ENCODE assay signal across 21 cellular contexts in genomic region chr12:24078318-24078765, GRCh38.
DNase-seq lines count a peak whose midpoint lies in the region; FAIRE-seq and TF ChIP-seq lines count a peak whose summit lies in the region.
"Had no signal": no experiment of that assay in that cellular context is flagged by ENCODE, and none has a peak within 500 bp of the region (broad histone marks: within the 10 kb centered on the region; RNA-seq: fewer than 3 reads in every experiment).

No MANE protein-coding gene starts in this region.

- no peak for TF ChIP-seq RAD21 in H1 (IDR thresholded peaks at IDR 0.05 in 1 of 2, conservative IDR thresholded peaks at IDR 0.05 in 1 of 2; ENCODE audit: low read depth in 2 of 2, low read length in 2 of 2)

- no peak overlapping the region for H2BK20ac ChIP-seq in H1 (ENCODE audit: low read length)

- no peaks in the 10 kb centered on the region for H3K9me2 ChIP-seq in OCI-LY7 (ENCODE audit: insufficient read depth, low read length)

- H3K9ac ChIP-seq in H1 (replicated peaks in 1 of 4; ENCODE audit: extremely low read depth in 1 of 4, low read depth in 3 of 4, low read length in 3 of 4) (no peak overlapping the region), trophoblast cell (ENCODE audit: low read length) (no peak overlapping the region)

- DNase-seq in DMS153 (lab: John Stamatoyannopoulos, UW) (peak; percentile 17), DMS153 treated with DMSO at 0.1 percent for 48 hours (lab: John Stamatoyannopoulos, UW; ENCODE audit: unreplicated experiment) (no peak), NCI-H69 (lab: John Stamatoyannopoulos, UW) (peak; percentile 69), H1 (ENCODE audit: low read depth in 1 of 2, low spot score in 2 of 2) (no peak), trophoblast cell (no peak), OCI-LY7 (ENCODE audit: low spot score) (no peak), WERI-Rb-1 (no peak)
- DNase-seq in stimulated activated CD8-positive, alpha-beta memory T cell treated with anti-CD3 and anti-CD28 coated beads, Interleukin-4, amount 100 ng/mL, for 48 hours, result no peak
- DNase-seq: activated CD4-positive, alpha-beta T cell treated with anti-CD3 and anti-CD28 coated beads for 36 hours; activated CD8-positive, alpha-beta memory T cell treated with anti-CD3 and anti-CD28 coated beads, Interleukin-2, amount 10 ng/mL, durations not matched to agents 7 days and 5 days; BE2C; effector CD8-positive, alpha-beta T cell; heart left ventricle; natural killer cell; NCI-H1436; posterior cingulate gyrus; small intestine had no signal

- no peak for TF ChIP-seq EP300 in H1 (IDR thresholded peaks at IDR 0.05; ENCODE audit: borderline replicate concordance in 1 of 2, low read depth in 2 of 2, low read length in 2 of 2)

- H3K18ac ChIP-seq in H1 (ENCODE audit: extremely low read depth, low read length) (no peak overlapping the region), trophoblast cell (ENCODE audit: low read length) (no peak overlapping the region)

- no peaks in the 10 kb centered on the region for H3K27me3 ChIP-seq in H1 (replicated peaks in 1 of 4; ENCODE audit: control insufficient read depth in 3 of 4, extremely low read depth in 1 of 4, insufficient read depth in 3 of 4, low read length in 3 of 4)
- no peaks in the 10 kb centered on the region for H3K27me3 ChIP-seq in trophoblast cell (ENCODE audit: insufficient read depth, low read length)
- H3K27me3 ChIP-seq in WERI-Rb-1 (ENCODE audit: insufficient read depth, low read depth, severe bottlenecking), result no peaks in the 10 kb centered on the region
- H3K27me3 ChIP-seq: BE2C, heart left ventricle, suprapubic skin had no signal

- 100% methylated on average over 1 of the region's 1 CpG; no CpG with 5 or more reads in 1 of the 2 experiments for WGBS in H1 (ENCODE audit: extremely low coverage in 1 of 2, insufficient coverage in 1 of 2, insufficient read length in 1 of 2, insufficient replicate concordance in 2 of 2, low coverage in 1 of 2, low lambda C conversion rate in 2 of 2, missing lambda C conversion rate in 1 of 2), 2 experiments
- WGBS in trophoblast cell (ENCODE audit: extremely low coverage, insufficient coverage, insufficient read length), result no CpG with 5 or more reads among the region's 1 CpG

- no peak for TF ChIP-seq CTCF in H1 (IDR thresholded peaks at IDR 0.05; ENCODE audit: control extremely low read depth in 1 of 3, insufficient read depth in 1 of 3, low read depth in 1 of 3, low read length in 3 of 3)
- no peak for TF ChIP-seq CTCF in OCI-LY7 (conservative IDR thresholded peaks at IDR 0.05; ENCODE audit: low read length)
- TF ChIP-seq CTCF in WERI-Rb-1 (IDR thresholded peaks at IDR 0.05; ENCODE audit: low read depth, low read length), result no peak

- no peak overlapping the region for H2BK12ac ChIP-seq in H1 (ENCODE audit: low read depth, low read length)
- no peak overlapping the region for H2BK12ac ChIP-seq in trophoblast cell (ENCODE audit: low read length)

- peak; percentile 24 for FAIRE-seq in H1 (lab: Jason Lieb, UNC)
- FAIRE-seq: HTR-8/SVneo, small intestine had no signal

- H3K4ac ChIP-seq in H1 (replicated peaks; ENCODE audit: insufficient read length, low read depth, low read length), result no peak overlapping the region
- H3K4ac ChIP-seq in trophoblast cell (ENCODE audit: low read depth, low read length), result no peak overlapping the region

- no peak overlapping the region for H3K56ac ChIP-seq in H1 (replicated peaks; ENCODE audit: insufficient read length, low read depth, low read length)

- H3K79me2 ChIP-seq in H1 (ENCODE audit: control insufficient read depth in 1 of 2, insufficient read depth in 2 of 2, low read length in 2 of 2) (no peaks in the 10 kb centered on the region), trophoblast cell (ENCODE audit: control insufficient read depth, insufficient read depth, low read length, poor library complexity) (no peaks in the 10 kb centered on the region), OCI-LY7 (ENCODE audit: insufficient read depth, low read depth, low read length) (no peaks in the 10 kb centered on the region)

- BruUV-seq in OCI-LY7 (replicated peaks; lab: Mats Ljungman, UMichigan), result no TSS peak

- H3K14ac ChIP-seq in H1 (ENCODE audit: insufficient read length) (no peak overlapping the region), trophoblast cell (ENCODE audit: low read length) (no peak overlapping the region)

- H3K23ac ChIP-seq in H1 (ENCODE audit: insufficient read length), result no peak overlapping the region
- H3K23ac ChIP-seq in trophoblast cell (ENCODE audit: low read length), result no peak overlapping the region

- peaks cover 0 to 2% (median 0%) of the 10 kb centered on the region in 4 experiments; a peak in 1 of 7 replicates for H3K4me1 ChIP-seq in H1 (replicated peaks in 1 of 4; ENCODE audit: control insufficient read depth in 3 of 4, insufficient read depth in 4 of 4, low read length in 3 of 4)
- H3K4me1 ChIP-seq in trophoblast cell (ENCODE audit: control insufficient read depth in 1 of 2, insufficient read depth in 2 of 2, low read length in 2 of 2), result no peaks in the 10 kb centered on the region
- H3K4me1 ChIP-seq in OCI-LY7 (ENCODE audit: insufficient read depth, low read length, poor library complexity, severe bottlenecking), result no peaks in the 10 kb centered on the region
- H3K4me1 ChIP-seq: BE2C, heart left ventricle, suprapubic skin had no signal

- H2BK5ac ChIP-seq in H1 (ENCODE audit: low read depth, low read length), result no peak overlapping the region
- no peak overlapping the region for H2BK5ac ChIP-seq in trophoblast cell (ENCODE audit: low read depth, low read length, poor library complexity)

- H4K12ac ChIP-seq in trophoblast cell (ENCODE audit: low read depth, low read length), result no peak overlapping the region

- no peak for TF ChIP-seq POLR2A in H1 (IDR thresholded peaks at IDR 0.05; ENCODE audit: control extremely low read depth in 1 of 2, low read depth in 2 of 2, low read length in 2 of 2)

- H2AK5ac ChIP-seq in H1 (ENCODE audit: low read depth, low read length) (no peak overlapping the region), trophoblast cell (ENCODE audit: low read length) (no peak overlapping the region)

- H2BK120ac ChIP-seq in H1 (replicated peaks; ENCODE audit: low read depth, low read length), result no peak overlapping the region
- H2BK120ac ChIP-seq in trophoblast cell (ENCODE audit: insufficient read depth, low read length, poor library complexity), result no peak overlapping the region

- POLR2A ChIA-PET in H1 (lab: Charles Lee; ENCODE audit: partially characterized antibody), result no interaction called here
- POLR2A ChIA-PET in OCI-LY7 (lab: Charles Lee), result no interaction called here

- H3K23me2 ChIP-seq in H1 (ENCODE audit: low read depth, low read length), result no peaks in the 10 kb centered on the region

- no peak overlapping the region for H3K27ac ChIP-seq in H1 (ENCODE audit: low read depth, low read length)
- H3K27ac ChIP-seq in trophoblast cell (ENCODE audit: low read depth, low read length), result no peak overlapping the region
- H3K27ac ChIP-seq in OCI-LY7 (ENCODE audit: low read depth, low read length, poor library complexity, severe bottlenecking), result no peak overlapping the region
- no peak overlapping the region for H3K27ac ChIP-seq in WERI-Rb-1
- H3K27ac ChIP-seq: 22Rv1, heart left ventricle, SK-N-MC, suprapubic skin had no signal

- H4K91ac ChIP-seq in H1 (replicated peaks; ENCODE audit: insufficient read length, low read length) (no peak overlapping the region), trophoblast cell (ENCODE audit: low read depth, low read length) (no peak overlapping the region)

- H4K5ac ChIP-seq in H1 (ENCODE audit: insufficient read length, low read depth, low read length), result no peak overlapping the region

- intact Hi-C loops in OCI-LY7 (cut with micrococcal nuclease; ENCODE audit: unreplicated experiment), result no loop called here

- H3K9me3 ChIP-seq in H1 (ENCODE audit: insufficient read depth in 2 of 2, low read depth in 1 of 2, low read length in 1 of 2) (no peaks in the 10 kb centered on the region), trophoblast cell (ENCODE audit: insufficient read depth, low read depth, low read length) (no peaks in the 10 kb centered on the region), OCI-LY7 (ENCODE audit: low read length) (no peaks in the 10 kb centered on the region), WERI-Rb-1 (ENCODE audit: severe bottlenecking) (no peaks in the 10 kb centered on the region)
- H3K9me3 ChIP-seq: BE2C, heart left ventricle, suprapubic skin had no signal

- no peak overlapping the region for H2BK15ac ChIP-seq in H1 (ENCODE audit: low read length)

- no peak overlapping the region for H4K8ac ChIP-seq in H1 (ENCODE audit: extremely low read depth, insufficient read depth, low read length)
- no peak overlapping the region for H4K8ac ChIP-seq in trophoblast cell (ENCODE audit: low read depth, low read length)

- H4K20me1 ChIP-seq in H1 (replicated peaks in 1 of 2; ENCODE audit: control insufficient read depth in 1 of 2, insufficient read depth in 2 of 2, low read length in 2 of 2) (no peaks in the 10 kb centered on the region), OCI-LY7 (ENCODE audit: insufficient read depth, low read length) (no peaks in the 10 kb centered on the region)

- CTCF ChIA-PET in H1 (lab: Charles Lee; ENCODE audit: partially characterized antibody) (interaction anchor here (0.8 kb wide), 1 partner anchor 700 kb away, joined by 3 read pairs; no protein-coding TSS in a partner anchor), OCI-LY7 (lab: Charles Lee; ENCODE audit: unreplicated experiment) (no interaction called here)

- H3K4me3 ChIP-seq in H1 (ENCODE audit: extremely low read depth in 1 of 4, insufficient read depth in 2 of 4, low read depth in 3 of 4, low read length in 4 of 4) (no peak overlapping the region), trophoblast cell (ENCODE audit: low read depth, low read length) (no peak overlapping the region), OCI-LY7 (ENCODE audit: low read depth, low read length, poor library complexity, severe bottlenecking) (no peak overlapping the region), WERI-Rb-1 (ENCODE audit: low read depth, low read length) (no peak overlapping the region)
- H3K4me3 ChIP-seq: heart left ventricle, SK-N-MC, suprapubic skin had no signal

- H3K36me3 ChIP-seq in H1 (ENCODE audit: control insufficient read depth in 2 of 4, insufficient read depth in 4 of 4, low read length in 3 of 4), result no peaks in the 10 kb centered on the region
- no peaks in the 10 kb centered on the region for H3K36me3 ChIP-seq in trophoblast cell (ENCODE audit: control insufficient read depth in 1 of 2, insufficient read depth in 2 of 2, low read length in 2 of 2)
- H3K36me3 ChIP-seq in OCI-LY7 (ENCODE audit: insufficient read depth, low read length), result no peaks in the 10 kb centered on the region
- no peaks in the 10 kb centered on the region for H3K36me3 ChIP-seq in WERI-Rb-1
- H3K36me3 ChIP-seq: BE2C, heart left ventricle, suprapubic skin had no signal

- H3K4me2 ChIP-seq in H1 (ENCODE audit: insufficient read depth in 1 of 2, low read depth in 2 of 2, low read length in 2 of 2) (no peak overlapping the region), trophoblast cell (ENCODE audit: low read length) (peak overlapping the region; percentile 10), OCI-LY7 (ENCODE audit: low read length) (no peak overlapping the region)

- H2AFZ ChIP-seq in H1 (ENCODE audit: low read length) (no peak overlapping the region), trophoblast cell (ENCODE audit: insufficient read depth, low read length, poor library complexity) (no peak overlapping the region), OCI-LY7 (ENCODE audit: low read length) (no peak overlapping the region)

- H3K79me1 ChIP-seq in H1 (ENCODE audit: low read depth, low read length) (no peaks in the 10 kb centered on the region), trophoblast cell (ENCODE audit: low read length) (peaks cover 1% of the 10 kb centered on the region)

Comparison
In these comparisons a context has a peak if more than half of its experiments do, and no peak if none do; other contexts are left out.
1. DNase-seq: peak in DMS153 (single experiment) and NCI-H69 (single experiment); none in DMS153 treated with DMSO at 0.1 percent for 48 hours (single experiment), H1 (0 of 2), trophoblast cell (0 of 2), OCI-LY7 (single experiment), stimulated activated CD8-positive, alpha-beta memory T cell treated with anti-CD3 and anti-CD28 coated beads, Interleukin-4, amount 100 ng/mL, for 48 hours (single experiment) and WERI-Rb-1 (single experiment).